17 cellular contexts compared by ENCODE assay signal in the genomic region with DNA sequence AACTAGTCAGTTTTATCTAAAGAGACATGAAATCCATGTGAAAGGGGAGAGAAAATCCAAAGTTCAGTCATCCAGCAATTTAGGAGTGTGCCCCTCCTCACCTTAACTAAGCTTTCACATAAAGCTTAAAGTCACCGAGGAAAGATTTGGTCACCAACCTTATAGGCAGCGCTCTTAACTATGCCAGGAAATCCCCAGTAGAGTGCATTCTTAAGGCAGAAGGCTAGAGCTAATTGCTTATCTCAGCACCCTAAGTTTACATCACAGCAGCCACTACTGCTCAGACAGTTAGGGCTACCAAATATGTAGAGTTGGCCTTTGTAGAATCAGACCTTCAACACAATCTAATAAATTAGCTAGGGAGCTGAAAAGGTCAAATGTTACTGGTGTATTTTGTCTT. TPM values are rescaled to one million over a fixed set of nuclear protein-coding genes. Genes with fewer than 3 reads are reported as not detected.
A peak's percentile ranks its signal among the peaks of the same experiment; 100 is the strongest.
DNase-seq lines count a peak whose midpoint lies in the region; ATAC-seq and TF ChIP-seq lines count a peak whose summit lies in the region.
"Had no signal": no experiment of that assay in that cellular context is flagged by ENCODE, and none has a peak within 500 bp of the region (broad histone marks: within the 10 kb centered on the region; RNA-seq: fewer than 3 reads in every experiment).

No MANE protein-coding gene starts in this region.

- no peaks in the 10 kb centered on the region for H3K27me3 ChIP-seq in cardiac muscle cell
- H3K27me3 ChIP-seq in stomach = no peaks in the 10 kb centered on the region
- H3K27me3 ChIP-seq: gastroesophageal sphincter, uterus had no signal

- peaks cover 37% of the 10 kb centered on the region for H3K4me1 Mint-ChIP-seq in stimulated activated effector memory CD8-positive, alpha-beta T cell treated with anti-CD3 and anti-CD28 coated beads, Interleukin-12 subunit alpha, Interleukin-12 subunit beta, amount 100 ng/mL, for 72 hours

- DNase-seq in cardiac muscle cell (ENCODE audit: low read depth in 1 of 2, low spot score in 1 of 2) (peak; percentile 52 to 53), Right ventricle myocardium superior (no peak), NCI-H226 (peak; percentile 47), iris pigment epithelial cell (ENCODE audit: low read depth) (peak; percentile 47), NCI-H2171 (lab: John Stamatoyannopoulos, UW) (no peak), stomach (no peak)
- DNase-seq in stimulated activated effector memory CD8-positive, alpha-beta T cell treated with anti-CD3 and anti-CD28 coated beads, Interleukin-12 subunit alpha, Interleukin-12 subunit beta, amount 100 ng/mL, for 72 hours (ENCODE audit: low spot score in 2 of 2) = no peak
- DNase-seq: GF-D8, NCI-H1417 treated with DMSO at 0.1 percent for 48 hours, NCI-H774, T-helper 9 cell, uterus had no signal

- TF ChIP-seq CTCF in cardiac muscle cell (IDR thresholded peaks at IDR 0.05; ENCODE audit: low read depth, low read length) = no peak
- no peak for TF ChIP-seq CTCF in stomach (IDR thresholded peaks at IDR 0.05)

- no peaks in the 10 kb centered on the region for H3K9me3 ChIP-seq in cardiac muscle cell (ENCODE audit: low read depth)
- H3K9me3 ChIP-seq in stomach = no peaks in the 10 kb centered on the region
- H3K9me3 ChIP-seq: gastroesophageal sphincter, uterus had no signal

- H3K27ac ChIP-seq in cardiac muscle cell (peak overlapping the region; percentile 95), stomach (no peak overlapping the region)
- H3K27ac ChIP-seq: gastroesophageal sphincter, uterus had no signal

- peak overlapping the region; percentile 61 for H3K27ac Mint-ChIP-seq in stimulated activated effector memory CD8-positive, alpha-beta T cell treated with anti-CD3 and anti-CD28 coated beads, Interleukin-12 subunit alpha, Interleukin-12 subunit beta, amount 100 ng/mL, for 72 hours
- H3K27ac Mint-ChIP-seq: dendritic cell treated with granulocyte-macrophage colony-stimulating factor and Interleukin-4, amounts not matched to agents 40 ng/mL and 50 ng/mL, for 4 days had no signal

- no peaks in the 10 kb centered on the region for H3K36me3 ChIP-seq in cardiac muscle cell
- H3K36me3 ChIP-seq in stomach = peaks cover 4 to 36% (median 31%) of the 10 kb centered on the region in 4 donors
- H3K36me3 ChIP-seq: uterus had no signal

- peaks cover 38% of the 10 kb centered on the region for H3K36me3 Mint-ChIP-seq in stimulated activated effector memory CD8-positive, alpha-beta T cell treated with anti-CD3 and anti-CD28 coated beads, Interleukin-12 subunit alpha, Interleukin-12 subunit beta, amount 100 ng/mL, for 72 hours

- intact Hi-C loops in Right ventricle myocardium superior (cut with DNase I) (no loop called here), stomach (cut with DNase I; ENCODE audit: low total_unique reads) (no loop called here)

- H3K4me1 ChIP-seq in cardiac muscle cell (ENCODE audit: low read depth) (peaks cover 86% of the 10 kb centered on the region), stomach (peaks cover 7 to 54% (median 28%) of the 10 kb centered on the region in 4 donors)
- H3K4me1 ChIP-seq: uterus had no signal

- no peak for ATAC-seq in Right ventricle myocardium superior (ENCODE audit: poor library complexity)
- peak; percentile 93 for ATAC-seq in stimulated activated effector memory CD8-positive, alpha-beta T cell treated with anti-CD3 and anti-CD28 coated beads, Interleukin-12 subunit alpha, Interleukin-12 subunit beta, amount 100 ng/mL, for 72 hours
- no peak for ATAC-seq in HG03108 (IDR thresholded peaks at IDR 0.05; ENCODE audit: unreplicated experiment)
- ATAC-seq: gastroesophageal sphincter, Panc1 had no signal

- H3K9me3 Mint-ChIP-seq in stimulated activated effector memory CD8-positive, alpha-beta T cell treated with anti-CD3 and anti-CD28 coated beads, Interleukin-12 subunit alpha, Interleukin-12 subunit beta, amount 100 ng/mL, for 72 hours = no peaks in the 10 kb centered on the region
- H3K9me3 Mint-ChIP-seq: CD4-positive, CD25-positive, alpha-beta regulatory T cell; dendritic cell treated with granulocyte-macrophage colony-stimulating factor and Interleukin-4, amounts not matched to agents 40 ng/mL and 50 ng/mL, for 4 days had no signal

- no peak for TF ChIP-seq EP300 in stomach (IDR thresholded peaks at IDR 0.05)

- H3K4me3 ChIP-seq in cardiac muscle cell (no peak overlapping the region), stomach (no peak overlapping the region)
- H3K4me3 ChIP-seq: gastroesophageal sphincter, uterus had no signal

- no peak overlapping the region for H3K4me3 Mint-ChIP-seq in stimulated activated effector memory CD8-positive, alpha-beta T cell treated with anti-CD3 and anti-CD28 coated beads, Interleukin-12 subunit alpha, Interleukin-12 subunit beta, amount 100 ng/mL, for 72 hours
- H3K4me3 Mint-ChIP-seq: CD4-positive, CD25-positive, alpha-beta regulatory T cell; dendritic cell treated with granulocyte-macrophage colony-stimulating factor and Interleukin-4, amounts not matched to agents 40 ng/mL and 50 ng/mL, for 4 days had no signal

- TF ChIP-seq POLR2A in stomach (IDR thresholded peaks at IDR 0.05) = no peak

- 75 to 88% (median 84%) methylated on average over 2 of the region's 2 CpGs for WGBS in stomach, 5 donors

RNA-seq across cellular contexts. Expression of gene MTPN, which starts 47.9 kb away (rescaled TPM):
- 110 and 141 TPM in 2 replicates for total RNA-seq in cardiac muscle cell
- 79.0 and 86.1 TPM in 2 replicates for polyA plus RNA-seq in cardiac muscle cell
- total RNA-seq in Right ventricle myocardium superior = 54.9 TPM
- total RNA-seq in stomach = 10 to 100 TPM; 44.0 to 99.3 (median 59.8) TPM
- polyA plus RNA-seq in stomach = 10 to 100 TPM; 33.2 to 60.9 (median 51.9) TPM

Comparison
In these comparisons a context has a peak if more than half of its experiments do, and no peak if none do; other contexts are left out.
1. DNase-seq: peak in cardiac muscle cell (2 of 2), NCI-H226 (single experiment) and iris pigment epithelial cell (single experiment); none in Right ventricle myocardium superior (single experiment), stimulated activated effector memory CD8-positive, alpha-beta T cell treated with anti-CD3 and anti-CD28 coated beads, Interleukin-12 subunit alpha, Interleukin-12 subunit beta, amount 100 ng/mL, for 72 hours (0 of 2), NCI-H2171 (single experiment) and stomach (single experiment).